Comparison of ENCODE assay signal across 19 cellular contexts in genomic region chr4:135917016-135917415, GRCh38.
DNase-seq lines count a peak whose midpoint lies in the region; ATAC-seq and TF ChIP-seq lines count a peak whose summit lies in the region.
"Had no signal": no experiment of that assay in that cellular context is flagged by ENCODE, and none has a peak within 500 bp of the region (broad histone marks: within the 10 kb centered on the region; RNA-seq: fewer than 3 reads in every experiment).

No MANE protein-coding gene starts in this region.

- H3K27me3 ChIP-seq in brain microvascular endothelial cell (replicated peaks) (no peaks in the 10 kb centered on the region), upper lobe of right lung (no peaks in the 10 kb centered on the region)

- H3K4me3 ChIP-seq in brain microvascular endothelial cell (ENCODE audit: low read depth, low read length) (no peak overlapping the region), fibroblast of villous mesenchyme (ENCODE audit: low read depth, low read length) (no peak overlapping the region), upper lobe of right lung (no peak overlapping the region)
- H3K4me3 ChIP-seq: PC-9, SK-N-MC had no signal

- H3K36me3 ChIP-seq in brain microvascular endothelial cell (replicated peaks), result no peaks in the 10 kb centered on the region
- H3K36me3 ChIP-seq in upper lobe of right lung, result no peaks in the 10 kb centered on the region

- H3K4me1 ChIP-seq in upper lobe of right lung, result no peaks in the 10 kb centered on the region

- DNase-seq in ELR (ENCODE audit: low read depth) (peak; percentile 66), NCI-H446 (lab: John Stamatoyannopoulos, UW) (peak; percentile 27 to 63), brain microvascular endothelial cell (peak; percentile 22), fibroblast of villous mesenchyme (ENCODE audit: low read depth) (peak; percentile 1), NCI-H1092 treated with DMSO at 0.1 percent for 48 hours (lab: John Stamatoyannopoulos, UW) (no peak), upper lobe of right lung (no peak)
- DNase-seq: Calu3; CD4-positive, alpha-beta T cell; DMS79 treated with DMSO at 0.1 percent for 48 hours; GF-D8; MV-4-11; NCI-H1436; NCI-H2107; NCI-H345; NCI-H748 treated with DMSO at 0.1 percent for 48 hours; PC-9 had no signal

- H3K27ac ChIP-seq in brain microvascular endothelial cell, result no peak overlapping the region
- no peak overlapping the region for H3K27ac ChIP-seq in upper lobe of right lung
- H3K27ac ChIP-seq: PC-9, SK-N-MC had no signal

- intact Hi-C loops in upper lobe of right lung (cut with DNase I), result no loop called here

- in situ Hi-C loops in brain microvascular endothelial cell (cut with HindIII; ENCODE audit: low pct_ligation_motif_present, low sequenced_read_pairs), result no loop called here

- no peak for ATAC-seq in GM18498 (IDR thresholded peaks at IDR 0.05; ENCODE audit: unreplicated experiment)
- ATAC-seq in GM18873 (IDR thresholded peaks at IDR 0.05; ENCODE audit: low FRiP score, unreplicated experiment), result no peak
- no peak for ATAC-seq in upper lobe of right lung

- TF ChIP-seq CTCF in brain microvascular endothelial cell (IDR thresholded peaks at IDR 0.05; ENCODE audit: low read depth, low read length, missing control alignments), result no peak
- no peak for TF ChIP-seq CTCF in fibroblast of villous mesenchyme (IDR thresholded peaks at IDR 0.05; ENCODE audit: insufficient read depth, low read depth, low read length)
- no peak for TF ChIP-seq CTCF in upper lobe of right lung (IDR thresholded peaks at IDR 0.05)

- no peaks in the 10 kb centered on the region for H3K9me3 ChIP-seq in upper lobe of right lung

Comparison
In these comparisons a context has a peak if more than half of its experiments do, and no peak if none do; other contexts are left out.
1. DNase-seq: peak in ELR (single experiment), NCI-H446 (2 of 2), brain microvascular endothelial cell (single experiment) and fibroblast of villous mesenchyme (single experiment); none in NCI-H1092 treated with DMSO at 0.1 percent for 48 hours (single experiment) and upper lobe of right lung (single experiment).